Comparison of ENCODE assay signal across 12 cellular contexts in the genomic region with DNA sequence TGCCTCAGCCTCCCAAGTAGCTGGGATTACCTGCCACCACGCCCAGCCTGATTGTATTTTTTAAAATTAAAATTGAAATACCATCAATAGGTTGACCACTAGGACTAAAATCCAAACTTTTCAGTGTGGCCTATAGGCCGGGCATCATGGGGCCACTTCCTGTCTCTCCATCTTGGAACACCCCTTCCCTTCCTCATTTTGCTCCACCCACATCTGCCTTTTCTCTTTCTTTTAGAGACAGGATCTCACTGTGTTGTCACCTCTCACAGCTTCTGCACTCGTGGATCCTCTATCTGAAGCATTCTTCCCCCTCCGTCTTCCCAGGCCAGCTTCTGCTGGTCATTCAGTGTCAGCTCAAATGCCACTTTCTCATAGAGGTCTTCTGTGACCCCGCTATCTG.
"Had no signal": no experiment of that assay in that cellular context is flagged by ENCODE, and none has a peak within 500 bp of the region (broad histone marks: within the 10 kb centered on the region; RNA-seq: fewer than 3 reads in every experiment).

No MANE protein-coding gene starts in this region.

- H3K27me3 ChIP-seq: adrenal gland, colonic mucosa, gastroesophageal sphincter, ovary, uterus had no signal

- H3K9me3 ChIP-seq: adrenal gland, colonic mucosa, gastroesophageal sphincter, ovary, uterus had no signal

- H3K27ac ChIP-seq: adrenal gland, colonic mucosa, ovary had no signal

- H3K4me1 Mint-ChIP-seq: neural crest cell had no signal

- H3K36me3 ChIP-seq: adrenal gland, colonic mucosa, gastroesophageal sphincter, ovary, uterus had no signal

- DNase-seq: activated T-cell treated with anti-CD3 and anti-CD28 coated beads, Interleukin-2, amount 50 U/mL, for 1 hour; caudate nucleus; colonic mucosa; effector CD8-positive, alpha-beta T cell; kidney glomerular epithelial cell; mesendoderm; ovary; stimulated activated CD4-positive, alpha-beta T cell treated with anti-CD3 and anti-CD28 coated beads, Interleukin-2, amount 100 ng/mL, for 48 hours; uterus had no signal

- H3K4me3 Mint-ChIP-seq: neural crest cell had no signal

- H3K4me3 ChIP-seq: adrenal gland, colonic mucosa, gastroesophageal sphincter, ovary, uterus had no signal
